ENCODE assay signal across 9 cellular contexts in genomic region chr10:113087082-113088029, GRCh38.
A peak's percentile ranks its signal among the peaks of the same experiment; 100 is the strongest.
DNase-seq lines count a peak whose midpoint lies in the region; ATAC-seq, FAIRE-seq and TF ChIP-seq lines count a peak whose summit lies in the region.
"Had no signal": no experiment of that assay in that cellular context is flagged by ENCODE, and none has a peak within 500 bp of the region (broad histone marks: within the 10 kb centered on the region; RNA-seq: fewer than 3 reads in every experiment).

No MANE protein-coding gene starts in this region.

- TF ChIP-seq CTCF in A549 (IDR thresholded peaks at IDR 0.05) (no peak), cardiac fibroblast (IDR thresholded peaks at IDR 0.05; ENCODE audit: low read depth, low read length) (no peak), lower leg skin (IDR thresholded peaks at IDR 0.05) (no peak)

- peak; percentile 89 to 92 for TF ChIP-seq EP300 in A549 (IDR thresholded peaks at IDR 0.05)

- POLR2A ChIA-PET in A549 (lab: Yijun Ruan, JAX) = interaction anchor here (0.6 to 2.3 kb wide), 5 partner anchors 13 to 137 kb away, joined by 4 to 23 read pairs (median 6); partner anchors contain the start of gene TCF7L2

- CTCF ChIA-PET in A549 (lab: Yijun Ruan, JAX) = interaction anchor here (0.9 to 2.9 kb wide), 3 partner anchors 13 to 275 kb away, joined by 3 to 15 read pairs (median 4); no protein-coding TSS in a partner anchor

- intact Hi-C loops in lower leg skin (cut with DNase I; ENCODE audit: low total_unique reads) = no loop called here
- intact Hi-C loops in activated T-helper 2 cell treated with anti-CD3 and anti-CD28 coated beads, Interferon-gamma antibody, Interleukin-2, Interleukin-4, amounts not matched to agents 10 μg/mL and 5 μg/mL and 100 μg/mL, durations not matched to agents 14 hours and 24 hours and 36 hours (cut with micrococcal nuclease) = no loop called here

- 15% methylated on average over 11 of the region's 11 CpGs for WGBS in A549 (ENCODE audit: missing lambda C conversion rate)
- WGBS in lower leg skin, 2 donors = 53 to 71% methylated on average over 11 of the region's 11 CpGs

- peak overlapping the region; percentile 65 for H3K4me2 ChIP-seq in A549

- no peak for TF ChIP-seq POLR2A in A549 (IDR thresholded peaks at IDR 0.05; ENCODE audit: low read length)
- no peak for TF ChIP-seq POLR2A in lower leg skin (IDR thresholded peaks at IDR 0.05)

- DNase-seq in A549 (ENCODE audit: low read depth in 1 of 2, low spot score in 1 of 2) = peak; percentile 97 to 98
- DNase-seq in LoVo (ENCODE audit: low spot score) = peak; percentile 96
- peak; percentile 99 to 100 for DNase-seq in cardiac fibroblast (ENCODE audit: low read depth in 2 of 2)
- DNase-seq in lower leg skin (ENCODE audit: low spot score in 2 of 2) = peak; percentile 76 to 90
- no peak for DNase-seq in activated T-helper 2 cell treated with anti-CD3 and anti-CD28 coated beads, Interferon-gamma antibody, Interleukin-2, Interleukin-4, amounts not matched to agents 10 μg/mL and 5 μg/mL and 100 μg/mL, durations not matched to agents 14 hours and 24 hours and 36 hours (ENCODE audit: low spot score)
- DNase-seq in pons (ENCODE audit: low spot score) = no peak
- DNase-seq: CD8-positive, alpha-beta T cell had no signal

- H3K27ac ChIP-seq in A549 = peak overlapping the region; percentile 88 to 92

- ATAC-seq in A549 (peak; percentile 95), HG03097 (IDR thresholded peaks at IDR 0.05; ENCODE audit: low FRiP score, unreplicated experiment) (no peak), GM19452 (IDR thresholded peaks at IDR 0.05; ENCODE audit: unreplicated experiment) (no peak)
- ATAC-seq: CD8-positive, alpha-beta T cell had no signal

- no peak overlapping the region for H3K4me3 ChIP-seq in A549
- H3K4me3 ChIP-seq in cardiac fibroblast (replicated peaks in 1 of 2; ENCODE audit: low read depth in 2 of 2, low read length in 2 of 2) = no peak overlapping the region
- H3K4me3 ChIP-seq in lower leg skin (ENCODE audit: low read depth, poor library complexity, severe bottlenecking) = no peak overlapping the region

- H3K9me3 Mint-ChIP-seq in activated T-helper 2 cell treated with anti-CD3 and anti-CD28 coated beads, Interferon-gamma antibody, Interleukin-2, Interleukin-4, amounts not matched to agents 10 μg/mL and 5 μg/mL and 100 μg/mL, durations not matched to agents 14 hours and 24 hours and 36 hours = no peaks in the 10 kb centered on the region
- H3K9me3 Mint-ChIP-seq: CD8-positive, alpha-beta T cell had no signal

- FAIRE-seq in A549 (lab: Jason Lieb, UNC) = peak; percentile 100

- no peak overlapping the region for H3K27ac Mint-ChIP-seq in activated T-helper 2 cell treated with anti-CD3 and anti-CD28 coated beads, Interferon-gamma antibody, Interleukin-2, Interleukin-4, amounts not matched to agents 10 μg/mL and 5 μg/mL and 100 μg/mL, durations not matched to agents 14 hours and 24 hours and 36 hours
- H3K27ac Mint-ChIP-seq: CD8-positive, alpha-beta T cell had no signal

- peak; percentile 34 to 63 for TF ChIP-seq RAD21 in A549 (conservative IDR thresholded peaks at IDR 0.05 in 1 of 2, IDR thresholded peaks at IDR 0.05 in 1 of 2)

- H3K27me3 Mint-ChIP-seq in activated T-helper 2 cell treated with anti-CD3 and anti-CD28 coated beads, Interferon-gamma antibody, Interleukin-2, Interleukin-4, amounts not matched to agents 10 μg/mL and 5 μg/mL and 100 μg/mL, durations not matched to agents 14 hours and 24 hours and 36 hours (ENCODE audit: low read depth) = no peaks in the 10 kb centered on the region

- no peak overlapping the region for H3K4me3 Mint-ChIP-seq in activated T-helper 2 cell treated with anti-CD3 and anti-CD28 coated beads, Interferon-gamma antibody, Interleukin-2, Interleukin-4, amounts not matched to agents 10 μg/mL and 5 μg/mL and 100 μg/mL, durations not matched to agents 14 hours and 24 hours and 36 hours (ENCODE audit: low read depth)
- H3K4me3 Mint-ChIP-seq: CD8-positive, alpha-beta T cell had no signal

- H3K36me3 Mint-ChIP-seq in activated T-helper 2 cell treated with anti-CD3 and anti-CD28 coated beads, Interferon-gamma antibody, Interleukin-2, Interleukin-4, amounts not matched to agents 10 μg/mL and 5 μg/mL and 100 μg/mL, durations not matched to agents 14 hours and 24 hours and 36 hours (ENCODE audit: low read depth) = no peaks in the 10 kb centered on the region

- H3K9me3 ChIP-seq in A549 = no peaks in the 10 kb centered on the region

- no peaks in the 10 kb centered on the region for H3K4me1 Mint-ChIP-seq in activated T-helper 2 cell treated with anti-CD3 and anti-CD28 coated beads, Interferon-gamma antibody, Interleukin-2, Interleukin-4, amounts not matched to agents 10 μg/mL and 5 μg/mL and 100 μg/mL, durations not matched to agents 14 hours and 24 hours and 36 hours (ENCODE audit: low read depth)

- peaks cover 80% of the 10 kb centered on the region for H3K4me1 ChIP-seq in A549

TF ChIP-seq in A549, 52 proteins besides CTCF, POLR2A, EP300 and RAD21 (continues in another document):
- TF ChIP-seq CHD4 (IDR thresholded peaks at IDR 0.05; ENCODE audit: borderline replicate concordance) = no peak
- TF ChIP-seq FOSB (CRISPR knock-in tag; IDR thresholded peaks at IDR 0.05) = no peak
- TF ChIP-seq FOSL2 (IDR thresholded peaks at IDR 0.05) = peak; percentile 99
- peak; percentile 100 for TF ChIP-seq FOSL2 (CRISPR knock-in tag; IDR thresholded peaks at IDR 0.05)
- peak; percentile 96 for TF ChIP-seq MAX (IDR thresholded peaks at IDR 0.05)
- TF ChIP-seq ESRRA (IDR thresholded peaks at IDR 0.05; ENCODE audit: borderline replicate concordance, low read length) = no peak
- no peak for TF ChIP-seq TFCP2L1 (CRISPR knock-in tag; IDR thresholded peaks at IDR 0.05)
- TF ChIP-seq RARB (CRISPR knock-in tag; IDR thresholded peaks at IDR 0.05) = no peak
- TF ChIP-seq RNF2 (IDR thresholded peaks at IDR 0.05; ENCODE audit: borderline replicate concordance, low read depth) = no peak
- no peak for TF ChIP-seq HOXB13 (CRISPR knock-in tag; IDR thresholded peaks at IDR 0.05; ENCODE audit: low read depth)
- TF ChIP-seq HMGXB4 (CRISPR knock-in tag; IDR thresholded peaks at IDR 0.05; ENCODE audit: borderline replicate concordance) = no peak
- TF ChIP-seq BCL3 (IDR thresholded peaks at IDR 0.05) = peak; percentile 94; the same call in 2 of the 3 replicates
- peak; percentile 76 to 95; a peak in 3 of 4 replicates for TF ChIP-seq CEBPB (IDR thresholded peaks at IDR 0.05)
- TF ChIP-seq ZNF302 (CRISPR knock-in tag; IDR thresholded peaks at IDR 0.05) = no peak
- TF ChIP-seq NPAS2 (CRISPR knock-in tag; IDR thresholded peaks at IDR 0.05; ENCODE audit: borderline replicate concordance) = no peak
- peak; percentile 75; the same call in 1 of the 2 replicates for TF ChIP-seq MYC (IDR thresholded peaks at IDR 0.05; ENCODE audit: borderline replicate concordance, low read length)
- TF ChIP-seq HOXB5 (CRISPR knock-in tag; IDR thresholded peaks at IDR 0.05) = peak; percentile 72; the same call in 1 of the 2 replicates
- TF ChIP-seq CBX8 (IDR thresholded peaks at IDR 0.05) = no peak
- no peak for TF ChIP-seq CBX2 (IDR thresholded peaks at IDR 0.05; ENCODE audit: borderline replicate concordance, low read depth)
- TF ChIP-seq MAFK (IDR thresholded peaks at IDR 0.05; ENCODE audit: partially characterized antibody) = peak; percentile 63
- no peak for TF ChIP-seq KDM1A (IDR thresholded peaks at IDR 0.05; ENCODE audit: low read depth)
- no peak for TF ChIP-seq HOXA7 (CRISPR knock-in tag; IDR thresholded peaks at IDR 0.05)
- no peak for TF ChIP-seq HEYL (CRISPR knock-in tag; IDR thresholded peaks at IDR 0.05)
- peak; percentile 59 for TF ChIP-seq SMC3 (IDR thresholded peaks at IDR 0.05)
- peak; percentile 95 for TF ChIP-seq GATA3 (IDR thresholded peaks at IDR 0.05; ENCODE audit: borderline replicate concordance)
- TF ChIP-seq NFE2L2 (conservative IDR thresholded peaks at IDR 0.05; ENCODE audit: low read length) = no peak
- TF ChIP-seq CHD2 (IDR thresholded peaks at IDR 0.05; ENCODE audit: low read length, partially characterized antibody) = no peak
- peak; percentile 73 for TF ChIP-seq HES2 (IDR thresholded peaks at IDR 0.05)
- TF ChIP-seq JUNB (IDR thresholded peaks at IDR 0.05) = peak; percentile 99

Comparison
In these comparisons a context has a peak if more than half of its experiments do, and no peak if none do; other contexts are left out.
1. ATAC-seq: peak in A549 (2 of 2); none in HG03097 (single experiment) and GM19452 (single experiment).
2. DNase-seq: peak in A549 (2 of 2), LoVo (single experiment), cardiac fibroblast (2 of 2) and lower leg skin (2 of 2); none in activated T-helper 2 cell treated with anti-CD3 and anti-CD28 coated beads, Interferon-gamma antibody, Interleukin-2, Interleukin-4, amounts not matched to agents 10 μg/mL and 5 μg/mL and 100 μg/mL, durations not matched to agents 14 hours and 24 hours and 36 hours (single experiment) and pons (single experiment).